8 cellular contexts compared by ENCODE assay signal in the genomic region with DNA sequence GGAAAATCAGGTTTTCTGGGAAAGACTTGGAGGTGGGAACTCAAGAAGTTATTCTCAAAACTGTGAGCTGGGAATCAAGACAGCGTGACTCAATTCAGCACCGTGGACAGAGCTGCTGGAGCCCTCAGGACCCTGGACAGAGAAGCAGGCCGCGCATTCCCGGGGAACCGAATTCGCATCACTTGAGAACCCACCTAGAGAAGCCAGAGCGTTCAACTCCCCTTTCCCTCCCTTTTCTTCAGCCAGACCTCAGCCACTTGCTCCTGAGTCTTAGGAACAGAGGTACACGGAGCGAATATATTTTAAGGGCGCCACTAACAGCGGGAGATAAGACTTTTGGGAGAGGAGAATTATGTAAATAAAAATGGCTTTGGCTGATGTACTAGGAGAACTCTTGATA. TPM values are rescaled to one million over a fixed set of nuclear protein-coding genes. Genes with fewer than 3 reads are reported as not detected.
DNase-seq lines count a peak whose midpoint lies in the region; ATAC-seq and TF ChIP-seq lines count a peak whose summit lies in the region.

No MANE protein-coding gene starts in this region.

- DNase-seq in OCI-M1 (lab: John Stamatoyannopoulos, UW) (peak; percentile 83), fibroblast of villous mesenchyme (ENCODE audit: low read depth) (peak; percentile 79), neural crest cell (ENCODE audit: low read depth, low spot score) (peak; percentile 96), stromal cell of bone marrow (ENCODE audit: low read depth) (peak; percentile 52)
- peak; percentile 81 to 86 for DNase-seq in activated T-cell treated with anti-CD3 and anti-CD28 coated beads, Interleukin-2, amount 50 U/mL, for 48 hours

- peaks cover 9% of the 10 kb centered on the region for H3K36me3 Mint-ChIP-seq in neural crest cell (ENCODE audit: low read depth)

- no peak for ATAC-seq in HG03469 (IDR thresholded peaks at IDR 0.05; ENCODE audit: unreplicated experiment)
- no peak for ATAC-seq in GM19035 (IDR thresholded peaks at IDR 0.05; ENCODE audit: unreplicated experiment)

- no peak overlapping the region for H3K4me3 ChIP-seq in fibroblast of villous mesenchyme (ENCODE audit: low read depth, low read length)

- no peaks in the 10 kb centered on the region for H3K9me3 ChIP-seq in ES-I3 (ENCODE audit: control insufficient read depth, insufficient read depth, low read length)

- peaks cover 62% of the 10 kb centered on the region for H3K4me1 Mint-ChIP-seq in neural crest cell

- H3K27ac Mint-ChIP-seq in neural crest cell (ENCODE audit: unreplicated experiment): peak overlapping the region; percentile 98

- no peaks in the 10 kb centered on the region for H3K9me3 Mint-ChIP-seq in neural crest cell

- peak overlapping the region; percentile 72; the same call in 1 of the 2 replicates for H3K9ac ChIP-seq in ES-I3 (ENCODE audit: low read depth, low read length)

- peaks cover 17% of the 10 kb centered on the region for H3K27me3 Mint-ChIP-seq in neural crest cell (ENCODE audit: low read depth)

- TF ChIP-seq CTCF in fibroblast of villous mesenchyme (IDR thresholded peaks at IDR 0.05; ENCODE audit: insufficient read depth, low read depth, low read length) (no peak), neural crest cell (conservative IDR thresholded peaks at IDR 0.05) (no peak)

- H3K36me3 ChIP-seq in ES-I3 (ENCODE audit: insufficient read depth, low read length): peaks cover 10% of the 10 kb centered on the region

- peak overlapping the region; percentile 98 for H3K4me3 Mint-ChIP-seq in neural crest cell

- peaks cover 10% of the 10 kb centered on the region for H3K4me1 ChIP-seq in ES-I3 (ENCODE audit: insufficient read depth, low read length)

RNA-seq across cellular contexts. Expression of gene LIN28A, which starts 2.0 kb away (rescaled TPM):
- total RNA-seq in fibroblast of villous mesenchyme (not detected in 2 replicates), neural crest cell (445 and 455 TPM in 2 replicates)

RNA-seq across cellular contexts. Expression of gene DHDDS, which starts 23.5 kb away (rescaled TPM):
- total RNA-seq in fibroblast of villous mesenchyme (57.7 and 69.1 TPM in 2 replicates), neural crest cell (34.9 and 40.1 TPM in 2 replicates)

RNA-seq across cellular contexts. Expression of gene ZNF683, which starts 36.1 kb away (rescaled TPM):
- not detected in 2 replicates for total RNA-seq in fibroblast of villous mesenchyme
- total RNA-seq in neural crest cell: not detected in 2 replicates

RNA-seq across cellular contexts. Expression of gene CRYBG2, which starts 54.7 kb away (rescaled TPM):
- not detected in 2 replicates for total RNA-seq in fibroblast of villous mesenchyme
- total RNA-seq in neural crest cell: 3.8 and 6.3 TPM in 2 replicates

Comparison
In these comparisons a context has a peak if more than half of its experiments do, and no peak if none do; other contexts are left out.
1. RNA of gene LIN28A, which starts 2.0 kb away (total RNA-seq): 445 to 455 TPM in neural crest cell; not detected in fibroblast of villous mesenchyme; every median in the first group is over 100 times any median in the second.
2. Peak in every context shown above with its lines, with median percentiles within 50 percentile points of each other: DNase-seq.